Comparison of ENCODE assay signal across 3 cellular contexts in the genomic region with DNA sequence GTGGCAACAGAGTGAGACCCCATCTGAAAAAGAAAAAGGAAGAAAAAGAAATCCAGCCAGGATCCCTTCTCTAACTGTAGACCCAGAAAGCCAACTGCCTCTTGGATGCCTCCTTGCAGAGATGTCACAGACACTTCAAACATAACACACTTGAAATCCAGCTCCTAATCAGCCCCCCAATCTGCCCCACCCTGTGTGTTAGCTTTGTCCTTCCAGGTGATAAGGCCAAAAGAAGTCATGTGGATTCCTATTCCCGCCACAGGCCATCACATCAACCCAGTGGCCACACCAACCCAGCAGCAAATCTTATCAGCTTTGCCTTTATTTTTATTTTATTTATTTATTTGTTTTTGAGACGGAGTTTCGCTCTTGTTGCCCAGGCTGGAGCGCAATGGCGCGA.
A peak's percentile ranks its signal among the peaks of the same experiment; 100 is the strongest.
TF ChIP-seq lines count a peak whose summit lies in the region.

No MANE protein-coding gene starts in this region.

TF ChIP-seq in HEK293, 187 proteins besides CTCF, POLR2A, EP300 and RAD21:
- TF ChIP-seq ZNF138 (tag by site-specific recombination; IDR thresholded peaks at IDR 0.05; ENCODE audit: borderline replicate concordance) (no peak), PRDM10 (tag by site-specific recombination; IDR thresholded peaks at IDR 0.05) (0 out of 2 replicates have a peak, but pooled peaks have one; percentile 13)
TF ChIP-seq in HEK293: peak in this region for 1.

TF ChIP-seq in K562, 482 proteins besides CTCF, POLR2A, EP300 and RAD21:
- TF ChIP-seq ZNF696 (CRISPR knock-in tag; conservative IDR thresholded peaks at IDR 0.05): no peak
- TF ChIP-seq NR2C2 (CRISPR knock-in tag; IDR thresholded peaks at IDR 0.05): no peak
- peak; percentile 28; the same call in 1 of the 2 replicates for TF ChIP-seq NR2C2 (tag; IDR thresholded peaks at IDR 0.05)
- TF ChIP-seq SOX6 (IDR thresholded peaks at IDR 0.05): peak; percentile 70; the same call in 1 of the 2 replicates
- TF ChIP-seq, protein P1, sequence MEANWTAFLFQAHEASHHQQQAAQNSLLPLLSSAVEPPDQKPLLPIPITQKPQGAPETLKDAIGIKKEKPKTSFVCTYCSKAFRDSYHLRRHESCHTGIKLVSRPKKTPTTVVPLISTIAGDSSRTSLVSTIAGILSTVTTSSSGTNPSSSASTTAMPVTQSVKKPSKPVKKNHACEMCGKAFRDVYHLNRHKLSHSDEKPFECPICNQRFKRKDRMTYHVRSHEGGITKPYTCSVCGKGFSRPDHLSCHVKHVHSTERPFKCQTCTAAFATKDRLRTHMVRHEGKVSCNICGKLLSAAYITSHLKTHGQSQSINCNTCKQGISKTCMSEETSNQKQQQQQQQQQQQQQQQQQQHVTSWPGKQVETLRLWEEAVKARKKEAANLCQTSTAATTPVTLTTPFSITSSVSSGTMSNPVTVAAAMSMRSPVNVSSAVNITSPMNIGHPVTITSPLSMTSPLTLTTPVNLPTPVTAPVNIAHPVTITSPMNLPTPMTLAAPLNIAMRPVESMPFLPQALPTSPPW (CRISPR knock-in tag; IDR thresholded peaks at IDR 0.05): 0 out of 2 replicates have a peak, but pooled peaks have one; percentile 12
- TF ChIP-seq KLF1 (tag; IDR thresholded peaks at IDR 0.05): peak; percentile 74

TF ChIP-seq in SK-N-SH, 30 proteins besides CTCF, POLR2A, EP300 and RAD21:
- TF ChIP-seq, protein P2, sequence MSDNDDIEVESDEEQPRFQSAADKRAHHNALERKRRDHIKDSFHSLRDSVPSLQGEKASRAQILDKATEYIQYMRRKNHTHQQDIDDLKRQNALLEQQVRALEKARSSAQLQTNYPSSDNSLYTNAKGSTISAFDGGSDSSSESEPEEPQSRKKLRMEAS (IDR thresholded peaks at IDR 0.05; ENCODE audit: low read depth): no peak
- TF ChIP-seq, protein P3, sequence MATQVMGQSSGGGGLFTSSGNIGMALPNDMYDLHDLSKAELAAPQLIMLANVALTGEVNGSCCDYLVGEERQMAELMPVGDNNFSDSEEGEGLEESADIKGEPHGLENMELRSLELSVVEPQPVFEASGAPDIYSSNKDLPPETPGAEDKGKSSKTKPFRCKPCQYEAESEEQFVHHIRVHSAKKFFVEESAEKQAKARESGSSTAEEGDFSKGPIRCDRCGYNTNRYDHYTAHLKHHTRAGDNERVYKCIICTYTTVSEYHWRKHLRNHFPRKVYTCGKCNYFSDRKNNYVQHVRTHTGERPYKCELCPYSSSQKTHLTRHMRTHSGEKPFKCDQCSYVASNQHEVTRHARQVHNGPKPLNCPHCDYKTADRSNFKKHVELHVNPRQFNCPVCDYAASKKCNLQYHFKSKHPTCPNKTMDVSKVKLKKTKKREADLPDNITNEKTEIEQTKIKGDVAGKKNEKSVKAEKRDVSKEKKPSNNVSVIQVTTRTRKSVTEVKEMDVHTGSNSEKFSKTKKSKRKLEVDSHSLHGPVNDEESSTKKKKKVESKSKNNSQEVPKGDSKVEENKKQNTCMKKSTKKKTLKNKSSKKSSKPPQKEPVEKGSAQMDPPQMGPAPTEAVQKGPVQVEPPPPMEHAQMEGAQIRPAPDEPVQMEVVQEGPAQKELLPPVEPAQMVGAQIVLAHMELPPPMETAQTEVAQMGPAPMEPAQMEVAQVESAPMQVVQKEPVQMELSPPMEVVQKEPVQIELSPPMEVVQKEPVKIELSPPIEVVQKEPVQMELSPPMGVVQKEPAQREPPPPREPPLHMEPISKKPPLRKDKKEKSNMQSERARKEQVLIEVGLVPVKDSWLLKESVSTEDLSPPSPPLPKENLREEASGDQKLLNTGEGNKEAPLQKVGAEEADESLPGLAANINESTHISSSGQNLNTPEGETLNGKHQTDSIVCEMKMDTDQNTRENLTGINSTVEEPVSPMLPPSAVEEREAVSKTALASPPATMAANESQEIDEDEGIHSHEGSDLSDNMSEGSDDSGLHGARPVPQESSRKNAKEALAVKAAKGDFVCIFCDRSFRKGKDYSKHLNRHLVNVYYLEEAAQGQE (IDR thresholded peaks at IDR 0.05; ENCODE audit: low read depth, low read length): no peak
- no peak for TF ChIP-seq NRF1 (IDR thresholded peaks at IDR 0.05; ENCODE audit: low read depth, low read length)
- TF ChIP-seq RCOR1 (IDR thresholded peaks at IDR 0.05; ENCODE audit: low read length): no peak
- no peak for TF ChIP-seq YY1 (IDR thresholded peaks at IDR 0.05; ENCODE audit: low read depth)
